Comparison of ENCODE assay signal across 18 cellular contexts in the genomic region with DNA sequence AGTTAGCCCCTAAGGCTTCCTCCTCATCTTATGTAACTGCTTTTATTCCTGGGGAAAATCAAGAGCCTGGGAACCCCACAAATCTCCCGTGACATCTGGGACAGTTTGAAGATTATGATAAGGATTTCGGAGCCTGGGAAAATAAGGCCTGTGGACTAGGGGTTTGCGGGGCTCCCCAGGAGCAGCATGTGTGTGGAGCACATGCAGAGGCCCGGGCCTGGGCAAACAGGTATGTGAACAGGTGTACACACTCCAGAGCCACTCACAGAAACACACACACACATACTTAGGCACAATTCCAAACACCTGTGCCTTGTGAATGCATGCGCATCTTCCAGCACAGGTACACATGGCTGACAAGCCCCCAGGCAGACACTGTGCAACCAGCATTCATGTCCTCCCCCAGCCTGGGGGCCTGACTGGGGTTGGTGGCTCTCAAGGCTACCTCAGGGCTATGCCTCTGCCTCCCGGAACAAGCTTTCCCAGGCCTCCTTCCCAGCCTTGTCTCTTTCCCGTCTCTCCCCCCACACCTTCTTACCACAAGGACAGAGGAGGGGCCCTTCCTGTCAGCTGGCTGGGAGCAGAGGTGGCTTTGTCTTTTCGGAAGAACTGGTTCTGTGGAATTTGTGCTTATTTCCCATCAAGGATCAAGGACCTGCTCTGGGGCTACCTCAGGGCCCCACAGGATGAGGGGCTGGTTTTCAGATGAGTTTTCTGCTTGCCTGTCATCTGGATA. TPM values are rescaled to one million over a fixed set of nuclear protein-coding genes. Genes with fewer than 3 reads are reported as not detected.
DNase-seq lines count a peak whose midpoint lies in the region; ATAC-seq and TF ChIP-seq lines count a peak whose summit lies in the region.
"Had no signal": no experiment of that assay in that cellular context is flagged by ENCODE, and none has a peak within 500 bp of the region (broad histone marks: within the 10 kb centered on the region; RNA-seq: fewer than 3 reads in every experiment).

No MANE protein-coding gene starts in this region.

- H3K9me3 Mint-ChIP-seq in CD14-positive monocyte = peaks cover 0 to 5% (median 0%) of the 10 kb centered on the region in 7 donors
- H3K9me3 Mint-ChIP-seq: activated CD4-positive, alpha-beta T cell treated with anti-CD3 and anti-CD28 coated beads, Interleukin-2, amount 10 ng/mL, durations not matched to agents 7 days and 5 days had no signal

- intact Hi-C loops in CD14-positive monocyte (cut with micrococcal nuclease) = no loop called here

- H3K27ac ChIP-seq in lung (ENCODE audit: low read depth in 1 of 2, low read length in 1 of 2) = no peak overlapping the region
- H3K27ac ChIP-seq: C4-2B, gastrocnemius medialis, GM23248 had no signal

- 57 to 81% methylated on average over 8 of the region's 8 CpGs for WGBS in lung, 2 donors

- peaks cover 0 to 14% of the 10 kb centered on the region in 2 donors for H3K4me1 ChIP-seq in lung (ENCODE audit: control insufficient read depth in 2 of 2, insufficient read depth in 2 of 2, low read length in 2 of 2)

- peaks cover 62% of the 10 kb centered on the region for H3K4me1 Mint-ChIP-seq in CD14-positive monocyte
- H3K4me1 Mint-ChIP-seq: activated CD4-positive, alpha-beta T cell treated with anti-CD3 and anti-CD28 coated beads, Interleukin-2, amount 10 ng/mL, durations not matched to agents 7 days and 5 days had no signal

- ATAC-seq in lung (ENCODE audit: insufficient read depth, low FRiP score) = peak; percentile 21
- ATAC-seq: gastrocnemius medialis had no signal

- DNase-seq in CD14-positive monocyte (ENCODE audit: low spot score) (no peak), ELF-1 (ENCODE audit: low read depth, low spot score) (peak; percentile 96), RPMI8226 (peak; percentile 39), lung (ENCODE audit: low spot score) (no peak), pons (ENCODE audit: low spot score) (no peak), middle frontal gyrus (ENCODE audit: extremely low spot score, low spot score) (no peak)
- DNase-seq in stimulated activated CD4-positive, alpha-beta T cell treated with anti-CD3 and anti-CD28 coated beads, Interleukin-2, amount 100 ng/mL, for 24 hours = no peak
- DNase-seq in stimulated activated CD4-positive, alpha-beta T cell treated with anti-CD3 and anti-CD28 coated beads, Interleukin-4, amount 100 ng/mL, for 24 hours = no peak
- DNase-seq: activated CD4-positive, alpha-beta T cell treated with anti-CD3 and anti-CD28 coated beads, Interleukin-2, amount 10 ng/mL, durations not matched to agents 7 days and 5 days; activated naive CD4-positive, alpha-beta T cell; GM23248; kidney glomerular epithelial cell; NCI-H2081; T-helper 2 cell had no signal

- peak overlapping the region; percentile 40 to 84 (median 63) for H3K27ac Mint-ChIP-seq in CD14-positive monocyte
- H3K27ac Mint-ChIP-seq: activated CD4-positive, alpha-beta T cell treated with anti-CD3 and anti-CD28 coated beads, Interleukin-2, amount 10 ng/mL, durations not matched to agents 7 days and 5 days had no signal

- H3K4me3 Mint-ChIP-seq in CD14-positive monocyte = peak overlapping the region in 1 of 2 donors; percentile 39
- H3K4me3 Mint-ChIP-seq: activated CD4-positive, alpha-beta T cell treated with anti-CD3 and anti-CD28 coated beads, Interleukin-2, amount 10 ng/mL, durations not matched to agents 7 days and 5 days had no signal

- no peak for TF ChIP-seq CTCF in CD14-positive monocyte (IDR thresholded peaks at IDR 0.05)
- no peak for TF ChIP-seq CTCF in lung (IDR thresholded peaks at IDR 0.05; ENCODE audit: control extremely low read depth, extremely low read depth)

- no peak overlapping the region for H3K4me3 ChIP-seq in lung
- H3K4me3 ChIP-seq: gastrocnemius medialis, GM23248 had no signal

- H3K27me3 ChIP-seq in lung (ENCODE audit: control insufficient read depth, insufficient read depth) = no peaks in the 10 kb centered on the region

- H3K27me3 Mint-ChIP-seq in CD14-positive monocyte (ENCODE audit: low read depth in 3 of 3) = peaks cover 28 to 30% (median 30%) of the 10 kb centered on the region in 3 donors

- H3K36me3 ChIP-seq in lung (ENCODE audit: control insufficient read depth in 2 of 2, insufficient read depth in 2 of 2, low read length in 2 of 2) = no peaks in the 10 kb centered on the region
- H3K36me3 ChIP-seq: gastrocnemius medialis had no signal

- H3K9me3 ChIP-seq in lung (ENCODE audit: control insufficient read depth in 2 of 2, insufficient read depth in 1 of 2, low read length in 1 of 2) = no peaks in the 10 kb centered on the region
- H3K9me3 ChIP-seq: gastrocnemius medialis had no signal

- H3K36me3 Mint-ChIP-seq in CD14-positive monocyte = peaks cover 0 to 4% of the 10 kb centered on the region in 2 donors

RNA-seq across cellular contexts. Expression of gene P2RY6, which starts 2.6 kb away (rescaled TPM):
- polyA plus RNA-seq in CD14-positive monocyte (1 to 10 TPM; 1.7 to 5.1 TPM), lung (10 to 100 TPM in 1 of 2 donors, 1 to 10 TPM in 1; 3.0 to 13.0 TPM)
- 1 to 10 TPM; 3.1 to 4.2 TPM for total RNA-seq in lung
- total RNA-seq: activated CD4-positive, alpha-beta T cell treated with anti-CD3 and anti-CD28 coated beads, Interleukin-2, amount 10 ng/mL, durations not matched to agents 7 days and 5 days; OCI-LY7 had no signal

RNA-seq across cellular contexts. Expression of gene ARHGEF17, which starts 38.6 kb away (rescaled TPM):
- polyA plus RNA-seq in CD14-positive monocyte (under 1 TPM; 0.16 to 0.55 TPM), lung (10 to 100 TPM; 27.9 to 39.4 TPM)
- 10 to 100 TPM; 67.6 to 74.6 TPM for total RNA-seq in lung
- total RNA-seq: activated CD4-positive, alpha-beta T cell treated with anti-CD3 and anti-CD28 coated beads, Interleukin-2, amount 10 ng/mL, durations not matched to agents 7 days and 5 days had no signal

RNA-seq across cellular contexts. Expression of gene P2RY2, which starts 51.4 kb away (rescaled TPM):
- polyA plus RNA-seq in CD14-positive monocyte (10 to 100 TPM in 1 of 2 donors, 1 to 10 TPM in 1; 2.8 to 12.7 TPM), lung (1 to 10 TPM; 3.1 to 9.1 TPM)
- total RNA-seq in lung = 10 to 100 TPM in 1 of 2 donors, 1 to 10 TPM in 1; 3.8 to 13.0 TPM
- total RNA-seq: activated CD4-positive, alpha-beta T cell treated with anti-CD3 and anti-CD28 coated beads, Interleukin-2, amount 10 ng/mL, durations not matched to agents 7 days and 5 days; GM23248; LHCN-M2; OCI-LY7 had no signal
- polyA plus RNA-seq: GM23248 had no signal

Comparison
In these comparisons a context has a peak if more than half of its experiments do, and no peak if none do; other contexts are left out.
1. DNase-seq: peak in ELF-1 (single experiment) and RPMI8226 (single experiment); none in CD14-positive monocyte (single experiment), lung (single experiment), pons (single experiment), stimulated activated CD4-positive, alpha-beta T cell treated with anti-CD3 and anti-CD28 coated beads, Interleukin-2, amount 100 ng/mL, for 24 hours (0 of 2), stimulated activated CD4-positive, alpha-beta T cell treated with anti-CD3 and anti-CD28 coated beads, Interleukin-4, amount 100 ng/mL, for 24 hours (single experiment) and middle frontal gyrus (single experiment).
2. RNA of gene ARHGEF17, which starts 38.6 kb away (polyA plus RNA-seq): 27.9 to 39.4 TPM in lung; 0.16 to 0.55 TPM in CD14-positive monocyte; every median in the first group is over 10 times any median in the second.